In genomic region chr11:13119928-13120520, GRCh38 we compare ENCODE assay signal across 19 cellular contexts.
DNase-seq lines count a peak whose midpoint lies in the region; ATAC-seq and TF ChIP-seq lines count a peak whose summit lies in the region.
"Had no signal": no experiment of that assay in that cellular context is flagged by ENCODE, and none has a peak within 500 bp of the region (broad histone marks: within the 10 kb centered on the region; RNA-seq: fewer than 3 reads in every experiment).

No MANE protein-coding gene starts in this region.

- H3K27ac ChIP-seq in AG04450 (ENCODE audit: low read depth, low read length) (peak overlapping the region; percentile 62), PC-9 (peak overlapping the region; percentile 56), fibroblast of lung (ENCODE audit: insufficient read depth, low read length) (peak overlapping the region; percentile 18)
- H3K27ac ChIP-seq: adrenal gland, right lobe of liver had no signal

- POLR2A ChIA-PET in AG04450 (lab: Yijun Ruan, JAX) = interaction anchor here (0.9 to 1.4 kb wide), 2 partner anchors 21 to 801 kb away, joined by 3 to 4 read pairs; no protein-coding TSS in a partner anchor
- POLR2A ChIA-PET in PC-9 (lab: Charles Lee; ENCODE audit: unreplicated experiment) = interaction anchor here (0.6 kb wide), 1 partner anchor 48 kb away, joined by 6 read pairs; no protein-coding TSS in a partner anchor

- no peaks in the 10 kb centered on the region for H3K9me3 Mint-ChIP-seq in natural killer cell treated with Interleukin-12 subunit alpha and Interleukin-12 subunit beta and Interleukin-15 and Interleukin-18, amount 100 ng/mL, for 72 hours
- H3K9me3 Mint-ChIP-seq: activated T-helper 17 cell treated with anti-CD3 and anti-CD28 coated beads, Interleukin-2, amount 50 U/mL, for 72 hours had no signal

- H3K9me3 ChIP-seq in AG04450 (ENCODE audit: control insufficient read depth, insufficient read depth, low read length) (no peaks in the 10 kb centered on the region), PC-9 (ENCODE audit: insufficient read depth, low read depth) (no peaks in the 10 kb centered on the region; the same call in 1 of the 2 replicates), fibroblast of lung (ENCODE audit: control insufficient read depth, insufficient read depth, low read depth, low read length) (no peaks in the 10 kb centered on the region)
- H3K9me3 ChIP-seq: adrenal gland, right lobe of liver had no signal

- H3K27ac Mint-ChIP-seq in natural killer cell treated with Interleukin-12 subunit alpha and Interleukin-12 subunit beta and Interleukin-15 and Interleukin-18, amount 100 ng/mL, for 72 hours = no peak overlapping the region
- H3K27ac Mint-ChIP-seq: activated T-helper 17 cell treated with anti-CD3 and anti-CD28 coated beads, Interleukin-2, amount 50 U/mL, for 72 hours; T-helper 17 cell had no signal

- TF ChIP-seq CTCF in AG04450 (IDR thresholded peaks at IDR 0.05; ENCODE audit: low read depth, low read length) (no peak), PC-9 (conservative IDR thresholded peaks at IDR 0.05) (no peak), fibroblast of lung (conservative IDR thresholded peaks at IDR 0.05 in 1 of 2, IDR thresholded peaks at IDR 0.05 in 1 of 2; ENCODE audit: low read depth in 1 of 2, low read length in 2 of 2) (no peak)

- H2AFZ ChIP-seq in PC-9 (no peak overlapping the region), fibroblast of lung (ENCODE audit: low read length) (no peak overlapping the region)

- H3K36me3 Mint-ChIP-seq in natural killer cell treated with Interleukin-12 subunit alpha and Interleukin-12 subunit beta and Interleukin-15 and Interleukin-18, amount 100 ng/mL, for 72 hours = no peaks in the 10 kb centered on the region

- no peaks in the 10 kb centered on the region for H3K9me2 ChIP-seq in PC-9 (ENCODE audit: insufficient read depth)

- no peaks in the 10 kb centered on the region for H4K20me1 ChIP-seq in PC-9 (ENCODE audit: insufficient read depth)
- no peaks in the 10 kb centered on the region for H4K20me1 ChIP-seq in fibroblast of lung (ENCODE audit: control insufficient read depth, extremely low read depth, insufficient read depth, low read length)

- H3K4me2 ChIP-seq in PC-9 (peak overlapping the region; percentile 20; the same call in 1 of the 2 replicates), fibroblast of lung (ENCODE audit: extremely low read depth, insufficient read depth, low read length) (no peak overlapping the region)

- H3K4me1 ChIP-seq in PC-9 (replicated peaks; ENCODE audit: insufficient read depth) (peaks cover 51% of the 10 kb centered on the region), fibroblast of lung (ENCODE audit: control insufficient read depth, extremely low read depth, insufficient read depth, low read length) (peaks cover 26% of the 10 kb centered on the region)
- H3K4me1 ChIP-seq: adrenal gland, right lobe of liver had no signal

- intact Hi-C loops in PC-9 (cut with micrococcal nuclease; ENCODE audit: unreplicated experiment) = no loop called here

- H3K9ac ChIP-seq in fibroblast of lung (ENCODE audit: insufficient read depth, low read length) = no peak overlapping the region

- no peak overlapping the region for H3K4me3 ChIP-seq in AG04450 (ENCODE audit: low read depth, low read length)
- H3K4me3 ChIP-seq in PC-9 = no peak overlapping the region
- no peak overlapping the region for H3K4me3 ChIP-seq in fibroblast of lung (replicated peaks in 1 of 4; ENCODE audit: control extremely low read depth in 1 of 4, insufficient read depth in 1 of 4, low read depth in 3 of 4, low read length in 4 of 4)
- H3K4me3 ChIP-seq: adrenal gland, right lobe of liver had no signal

- no peaks in the 10 kb centered on the region for H3K4me1 Mint-ChIP-seq in natural killer cell treated with Interleukin-12 subunit alpha and Interleukin-12 subunit beta and Interleukin-15 and Interleukin-18, amount 100 ng/mL, for 72 hours (ENCODE audit: low read depth in 2 of 2)
- H3K4me1 Mint-ChIP-seq: activated T-helper 17 cell treated with anti-CD3 and anti-CD28 coated beads, Interleukin-2, amount 50 U/mL, for 72 hours; T-helper 17 cell had no signal

- DNase-seq in AG04450 (ENCODE audit: low read depth, low spot score) (no peak), NCI-H128 (lab: John Stamatoyannopoulos, UW; ENCODE audit: unreplicated experiment) (peak; percentile 16), PC-9 (no peak), fibroblast of lung (ENCODE audit: low read depth in 2 of 2) (no peak), amniotic stem cell (lab: John Stamatoyannopoulos, UW) (no peak), KG1 (lab: John Stamatoyannopoulos, UW) (no peak)
- no peak for DNase-seq in activated naive CD4-positive, alpha-beta T cell treated with Interleukin-2 at 50 U/mL for 16 hours
- DNase-seq in natural killer cell treated with Interleukin-12 subunit alpha and Interleukin-12 subunit beta and Interleukin-15 and Interleukin-18, amount 100 ng/mL, for 72 hours (ENCODE audit: low spot score) = no peak
- DNase-seq: activated CD4-positive, CD25-positive, alpha-beta regulatory T cell; activated CD8-positive, alpha-beta memory T cell treated with anti-CD3 and anti-CD28 coated beads for 24 hours; adrenal gland; Kasumi-1; NCI-H2029; right lobe of liver; SHP77; substantia nigra; T-helper 17 cell had no signal

- no TSS peak for BruUV-seq in PC-9 (replicated peaks; lab: Mats Ljungman, UMichigan)

- H3K4me3 Mint-ChIP-seq in natural killer cell treated with Interleukin-12 subunit alpha and Interleukin-12 subunit beta and Interleukin-15 and Interleukin-18, amount 100 ng/mL, for 72 hours = no peak overlapping the region
- H3K4me3 Mint-ChIP-seq: activated T-helper 17 cell treated with anti-CD3 and anti-CD28 coated beads, Interleukin-2, amount 50 U/mL, for 72 hours; neural crest cell; T-helper 17 cell had no signal

- H3K79me2 ChIP-seq in PC-9 (ENCODE audit: low read depth) (no peaks in the 10 kb centered on the region), fibroblast of lung (ENCODE audit: control insufficient read depth, insufficient read depth, low read length) (no peaks in the 10 kb centered on the region)

- peaks cover 49 to 57% of the 10 kb centered on the region in 2 donors for H3K27me3 Mint-ChIP-seq in natural killer cell treated with Interleukin-12 subunit alpha and Interleukin-12 subunit beta and Interleukin-15 and Interleukin-18, amount 100 ng/mL, for 72 hours

- H3K36me3 ChIP-seq in PC-9 (ENCODE audit: low read depth) = no peaks in the 10 kb centered on the region
- H3K36me3 ChIP-seq in fibroblast of lung (ENCODE audit: control insufficient read depth, insufficient read depth, low read length) = no peaks in the 10 kb centered on the region
- H3K36me3 ChIP-seq: adrenal gland, right lobe of liver had no signal

- CTCF ChIA-PET in AG04450 (lab: Charles Lee) (interaction anchor here (0.6 to 2.0 kb wide), 5 partner anchors 25 to 215 kb away, joined by 3 to 8 read pairs (median 3); no protein-coding TSS in a partner anchor), PC-9 (lab: Charles Lee) (no interaction called here)

- peaks cover 6% of the 10 kb centered on the region; the same call in 1 of the 2 replicates for H3F3A ChIP-seq in PC-9 (ENCODE audit: insufficient read depth, low read depth)

- ATAC-seq in natural killer cell treated with Interleukin-12 subunit alpha and Interleukin-12 subunit beta and Interleukin-15 and Interleukin-18, amount 100 ng/mL, for 72 hours = no peak
- ATAC-seq: activated T-helper 17 cell treated with anti-CD3 and anti-CD28 coated beads, Interleukin-2, amount 50 U/mL, for 72 hours; right lobe of liver; T-helper 17 cell had no signal

- H3K27me3 ChIP-seq in AG04450 (ENCODE audit: control insufficient read depth, insufficient read depth, low read length) = no peaks in the 10 kb centered on the region
- no peaks in the 10 kb centered on the region for H3K27me3 ChIP-seq in PC-9 (ENCODE audit: insufficient read depth, low read depth)
- no peaks in the 10 kb centered on the region for H3K27me3 ChIP-seq in fibroblast of lung (ENCODE audit: control insufficient read depth, insufficient read depth, low read length)
- H3K27me3 ChIP-seq: right lobe of liver had no signal
